8 cellular contexts compared by ENCODE assay signal in the genomic region with DNA sequence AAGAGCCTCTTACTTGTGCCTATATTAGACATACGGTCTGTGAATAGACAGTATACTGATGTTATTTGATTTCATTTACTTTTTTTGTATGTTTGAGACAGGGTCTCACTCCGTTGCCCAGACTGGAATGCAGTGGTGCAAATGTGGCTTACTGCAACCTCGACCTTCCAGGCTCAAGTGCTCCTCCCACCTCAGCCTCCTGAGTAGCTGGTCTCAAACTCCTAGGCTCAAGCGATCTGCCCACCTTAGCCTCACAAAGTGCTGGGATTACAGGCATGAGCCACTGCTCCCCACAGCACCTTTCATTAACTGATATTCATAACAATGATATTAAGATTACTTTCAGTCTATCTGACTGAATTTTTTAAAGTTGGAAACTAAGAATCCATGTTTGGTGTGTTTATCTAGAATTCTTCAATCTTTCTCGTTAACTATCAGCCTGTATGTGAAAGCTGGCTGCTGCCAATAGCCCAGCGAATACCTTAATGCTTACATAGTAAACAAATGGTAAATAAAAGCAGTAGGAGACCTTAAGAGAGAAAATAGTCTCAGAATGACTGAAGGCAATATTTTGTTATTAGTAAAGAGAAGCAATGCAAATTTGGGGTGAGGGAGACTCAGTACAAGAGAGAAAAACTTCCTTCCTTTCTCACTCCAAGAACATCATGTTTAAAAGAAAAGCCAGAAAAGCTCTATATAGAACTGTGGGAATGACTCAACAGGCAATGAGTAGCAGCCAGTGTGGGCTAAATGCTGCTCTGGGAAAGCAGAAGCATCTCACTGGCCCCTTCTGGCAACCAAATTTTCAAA.
DNase-seq lines count a peak whose midpoint lies in the region; ATAC-seq and TF ChIP-seq lines count a peak whose summit lies in the region.

No MANE protein-coding gene starts in this region.

- H3K4me1 ChIP-seq in tibial nerve, result peaks cover 0 to 64% (median 32%) of the 10 kb centered on the region in 4 donors

- DNase-seq in COLO829 (ENCODE audit: low spot score) (peak; percentile 60), amniotic epithelial cell (ENCODE audit: low read depth) (peak; percentile 65), iPS-NIHi7 (ENCODE audit: extremely low spot score) (peak; percentile 31), tibial nerve (ENCODE audit: low spot score in 2 of 2) (no peak), 8988T (no peak), C1 segment of cervical spinal cord (lab: John Stamatoyannopoulos, UW) (no peak)
- DNase-seq in Jurkat, Clone E6-1 (ENCODE audit: low read depth, low spot score), result no peak

- WGBS in tibial nerve, 2 donors, result 37 to 40% methylated on average over 6 of the region's 6 CpGs

- peak overlapping the region in 3 of 4 donors; percentile 35 to 82 (median 78) for H3K27ac ChIP-seq in tibial nerve

- ATAC-seq in GM21381 (IDR thresholded peaks at IDR 0.05; ENCODE audit: unreplicated experiment), result no peak

- TF ChIP-seq CTCF in tibial nerve (IDR thresholded peaks at IDR 0.05), result no peak

- TF ChIP-seq POLR2A in tibial nerve (IDR thresholded peaks at IDR 0.05), result no peak

- H3K4me3 ChIP-seq in Jurkat, Clone E6-1 (ENCODE audit: low read length), result peak overlapping the region; percentile 50
- H3K4me3 ChIP-seq in tibial nerve, result no peak overlapping the region

- no peaks in the 10 kb centered on the region for H3K36me3 ChIP-seq in tibial nerve

- no peaks in the 10 kb centered on the region for H3K9me3 ChIP-seq in tibial nerve

- TF ChIP-seq EP300 in tibial nerve (IDR thresholded peaks at IDR 0.05), result peak in 1 of 2 donors; percentile 39

- no peaks in the 10 kb centered on the region for H3K27me3 ChIP-seq in tibial nerve

Comparison
In these comparisons a context has a peak if more than half of its experiments do, and no peak if none do; other contexts are left out.
1. DNase-seq: peak in COLO829 (single experiment), amniotic epithelial cell (single experiment) and iPS-NIHi7 (single experiment); none in Jurkat, Clone E6-1 (single experiment), tibial nerve (0 of 2), 8988T (single experiment) and C1 segment of cervical spinal cord (0 of 14).